ENCODE assay signal across 18 cellular contexts in genomic region chr3:71269896-71270295, GRCh38.
DNase-seq lines count a peak whose midpoint lies in the region; ATAC-seq and TF ChIP-seq lines count a peak whose summit lies in the region.
"Had no signal": no experiment of that assay in that cellular context is flagged by ENCODE, and none has a peak within 500 bp of the region (broad histone marks: within the 10 kb centered on the region; RNA-seq: fewer than 3 reads in every experiment).

No MANE protein-coding gene starts in this region.

- in situ Hi-C loops in GM23248 (cut with MboI) = no loop called here

- no peaks in the 10 kb centered on the region for H3K9me2 ChIP-seq in GM23248 (ENCODE audit: insufficient read depth)

- H3K27ac ChIP-seq in thoracic aorta = no peak overlapping the region
- H3K27ac ChIP-seq in GM23248 = no peak overlapping the region
- H3K27ac ChIP-seq: left ventricle myocardium inferior, spleen had no signal

- H3K36me3 Mint-ChIP-seq in activated naive CD4-positive, alpha-beta T cell treated with anti-CD3 and anti-CD28 coated beads, Interleukin-2, amount 50 U/mL, for 24 hours = peaks cover 33% of the 10 kb centered on the region
- H3K36me3 Mint-ChIP-seq in natural killer cell = no peaks in the 10 kb centered on the region

- intact Hi-C loops in natural killer cell (cut with micrococcal nuclease) = no loop called here

- peak overlapping the region; percentile 35 for H3K4me3 ChIP-seq in endocrine pancreas (ENCODE audit: control insufficient read depth, insufficient read depth, low read length)
- peak overlapping the region; percentile 6 for H3K4me3 ChIP-seq in thoracic aorta
- H3K4me3 ChIP-seq in GM23248 = no peak overlapping the region
- H3K4me3 ChIP-seq: left ventricle myocardium inferior, spleen, transverse colon had no signal

- H2AFZ ChIP-seq in GM23248 = no peak overlapping the region

- H3K4me2 ChIP-seq in GM23248 (ENCODE audit: unreplicated experiment) = no peak overlapping the region

- H3K27ac Mint-ChIP-seq in activated naive CD4-positive, alpha-beta T cell treated with anti-CD3 and anti-CD28 coated beads, Interleukin-2, amount 50 U/mL, for 24 hours = peak overlapping the region; percentile 97
- H3K27ac Mint-ChIP-seq in natural killer cell = peak overlapping the region; percentile 80 to 83

- no peaks in the 10 kb centered on the region for H3K27me3 Mint-ChIP-seq in activated naive CD4-positive, alpha-beta T cell treated with anti-CD3 and anti-CD28 coated beads, Interleukin-2, amount 50 U/mL, for 24 hours
- H3K27me3 Mint-ChIP-seq in natural killer cell (ENCODE audit: low read depth in 2 of 2) = no peaks in the 10 kb centered on the region

- H3K9me3 Mint-ChIP-seq in activated naive CD4-positive, alpha-beta T cell treated with anti-CD3 and anti-CD28 coated beads, Interleukin-2, amount 50 U/mL, for 24 hours = peaks cover 4% of the 10 kb centered on the region
- no peaks in the 10 kb centered on the region for H3K9me3 Mint-ChIP-seq in natural killer cell
- H3K9me3 Mint-ChIP-seq: CD14-positive monocyte had no signal

- H3K9me3 ChIP-seq in endocrine pancreas (ENCODE audit: control insufficient read depth, low read length) (no peaks in the 10 kb centered on the region), thoracic aorta (no peaks in the 10 kb centered on the region), GM23248 (ENCODE audit: low read depth) (no peaks in the 10 kb centered on the region)
- H3K9me3 ChIP-seq: left ventricle myocardium inferior, spleen, transverse colon had no signal

- TF ChIP-seq CTCF in natural killer cell (IDR thresholded peaks at IDR 0.05) (no peak), thoracic aorta (IDR thresholded peaks at IDR 0.05) (no peak)

- peak overlapping the region; percentile 75 for H3K4me3 Mint-ChIP-seq in activated naive CD4-positive, alpha-beta T cell treated with anti-CD3 and anti-CD28 coated beads, Interleukin-2, amount 50 U/mL, for 24 hours
- peak overlapping the region; percentile 65 for H3K4me3 Mint-ChIP-seq in natural killer cell
- H3K4me3 Mint-ChIP-seq: CD14-positive monocyte had no signal

- no peaks in the 10 kb centered on the region for H4K20me1 ChIP-seq in GM23248 (ENCODE audit: insufficient read depth)

- 89 to 90% methylated on average over 8 of the region's 8 CpGs for WGBS in GM23248 (ENCODE audit: low coverage in 1 of 2, low lambda C conversion rate in 2 of 2, missing lambda C conversion rate in 2 of 2), 2 experiments

- H3K4me1 ChIP-seq in endocrine pancreas (ENCODE audit: control insufficient read depth, insufficient read depth, low read length) (no peaks in the 10 kb centered on the region), thoracic aorta (ENCODE audit: control insufficient read depth in 1 of 2, low read depth in 2 of 2) (peaks cover 3 to 16% of the 10 kb centered on the region in 2 donors), GM23248 (ENCODE audit: insufficient read depth) (no peaks in the 10 kb centered on the region)

- H3F3A ChIP-seq in GM23248 (ENCODE audit: insufficient read depth) = no peaks in the 10 kb centered on the region

- peaks cover 91% of the 10 kb centered on the region for H3K4me1 Mint-ChIP-seq in activated naive CD4-positive, alpha-beta T cell treated with anti-CD3 and anti-CD28 coated beads, Interleukin-2, amount 50 U/mL, for 24 hours
- peaks cover 14 to 16% of the 10 kb centered on the region in 2 donors for H3K4me1 Mint-ChIP-seq in natural killer cell

- H3K27me3 ChIP-seq in endocrine pancreas (ENCODE audit: control insufficient read depth, insufficient read depth, low read length) (no peaks in the 10 kb centered on the region), thoracic aorta (replicated peaks; ENCODE audit: insufficient read depth) (no peaks in the 10 kb centered on the region), GM23248 (replicated peaks; ENCODE audit: insufficient read depth) (no peaks in the 10 kb centered on the region)
- H3K27me3 ChIP-seq: spleen, transverse colon had no signal

- no peaks in the 10 kb centered on the region for H3K36me3 ChIP-seq in endocrine pancreas (ENCODE audit: control insufficient read depth, insufficient read depth, low read length)
- H3K36me3 ChIP-seq in thoracic aorta = no peaks in the 10 kb centered on the region
- H3K36me3 ChIP-seq in GM23248 (ENCODE audit: low read depth) = no peaks in the 10 kb centered on the region
- H3K36me3 ChIP-seq: left ventricle myocardium inferior, transverse colon had no signal

- no peak for DNase-seq in activated naive CD4-positive, alpha-beta T cell treated with Interleukin-2 at 50 U/mL for 16 hours
- DNase-seq in natural killer cell = peak; percentile 17
- DNase-seq in thoracic aorta (ENCODE audit: low spot score) = no peak
- DNase-seq in CD1c-positive myeloid dendritic cell (ENCODE audit: extremely low spot score) = no peak
- DNase-seq in NCI-H510A (lab: John Stamatoyannopoulos, UW) = no peak
- no peak for DNase-seq in GM23248
- DNase-seq: ACHN; activated CD4-positive, alpha-beta T cell treated with anti-CD3 and anti-CD28 coated beads for 1 hour; DMS53; left ventricle myocardium inferior; NCI-H1417 treated with DMSO at 0.1 percent for 48 hours; NCI-H2171; spleen; transverse colon had no signal

- no peaks in the 10 kb centered on the region for H3K79me2 ChIP-seq in GM23248 (ENCODE audit: insufficient read depth)

- H3K9ac ChIP-seq in endocrine pancreas (ENCODE audit: control insufficient read depth, insufficient read depth, low read length) (no peak overlapping the region), GM23248 (no peak overlapping the region)

- peak; percentile 52 to 85 (median 68) for ATAC-seq in natural killer cell
- no peak for ATAC-seq in thoracic aorta (ENCODE audit: insufficient number of reproducible peaks, low FRiP score, low read depth)
- ATAC-seq: Panc1 had no signal
